19 cellular contexts compared by ENCODE assay signal in genomic region chr18:5524660-5525059, GRCh38. TPM values are rescaled to one million over a fixed set of nuclear protein-coding genes. Genes with fewer than 3 reads are reported as not detected.
DNase-seq lines count a peak whose midpoint lies in the region; ATAC-seq and TF ChIP-seq lines count a peak whose summit lies in the region.
"Had no signal": no experiment of that assay in that cellular context is flagged by ENCODE, and none has a peak within 500 bp of the region (broad histone marks: within the 10 kb centered on the region; RNA-seq: fewer than 3 reads in every experiment).

No MANE protein-coding gene starts in this region.

- no peaks in the 10 kb centered on the region for H3K9me3 ChIP-seq in H9 (ENCODE audit: control insufficient read depth, low read depth, low read length)
- H3K9me3 ChIP-seq in WERI-Rb-1 (ENCODE audit: severe bottlenecking), result no peaks in the 10 kb centered on the region
- H3K9me3 ChIP-seq: BE2C, Caco-2 had no signal

- H3K4ac ChIP-seq in H9 (ENCODE audit: low read depth, low read length), result no peak overlapping the region

- DNase-seq in G401 (ENCODE audit: low spot score) (peak; percentile 76), H9 (no peak), NCI-H524 treated with DMSO at 0.1 percent for 48 hours (lab: John Stamatoyannopoulos, UW) (peak; percentile 67), WERI-Rb-1 (peak; percentile 50), activated T-cell treated with anti-CD3 and anti-CD28 coated beads for 4 hours (no peak), NCI-H2081 (lab: John Stamatoyannopoulos, UW) (no peak)
- DNase-seq in activated CD4-positive, alpha-beta T cell treated with anti-CD3 and anti-CD28 coated beads for 4 hours, result no peak
- DNase-seq: ACHN; BE2C; Caco-2; CD4-positive, alpha-beta T cell; DMS79 treated with DMSO at 0.1 percent for 48 hours; HFFc6; IMR-90 had no signal

- no peak overlapping the region for H3K4me3 Mint-ChIP-seq in H9
- H3K4me3 Mint-ChIP-seq: CD4-positive, alpha-beta T cell; GM23338; HFFc6 had no signal

- WGBS in H9 (ENCODE audit: extremely low coverage, insufficient read length, low lambda C conversion rate), result no CpG with 5 or more reads among the region's 3 CpGs

- H2BK5ac ChIP-seq in H9 (ENCODE audit: insufficient read length, low read length), result no peak overlapping the region

- H3K14ac ChIP-seq in H9 (ENCODE audit: insufficient read depth, low read length), result no peak overlapping the region

- H3K4me3 ChIP-seq in WERI-Rb-1 (ENCODE audit: low read depth, low read length), result no peak overlapping the region
- H3K4me3 ChIP-seq: GM12878, GM23338, K562 had no signal

- H3K18ac ChIP-seq in H9 (ENCODE audit: insufficient read length, low read depth, low read length), result no peak overlapping the region

- H3K36me3 ChIP-seq in WERI-Rb-1, result no peaks in the 10 kb centered on the region
- H3K36me3 ChIP-seq: BE2C had no signal

- no peak overlapping the region for H2AFZ ChIP-seq in H9 (ENCODE audit: low read length)
- H2AFZ ChIP-seq: GM23338 had no signal

- TF ChIP-seq CTCF in H9 (conservative IDR thresholded peaks at IDR 0.05) (no peak), WERI-Rb-1 (IDR thresholded peaks at IDR 0.05; ENCODE audit: low read depth, low read length) (no peak)

- no peak overlapping the region for H3K4me2 ChIP-seq in H9 (ENCODE audit: insufficient read depth, insufficient read length, low read length)
- H3K4me2 ChIP-seq: GM23338 had no signal

- H3K27ac Mint-ChIP-seq in H9, result peak overlapping the region in 2 of 3 experiments; percentile 63 to 81; a peak in 3 of 7 replicates
- H3K27ac Mint-ChIP-seq: CD4-positive, alpha-beta T cell; GM23338; HFFc6 had no signal

- H2BK20ac ChIP-seq in H9 (ENCODE audit: low read depth, low read length, poor library complexity, severe bottlenecking), result no peak overlapping the region

- H2AK5ac ChIP-seq in H9 (ENCODE audit: insufficient read length, low read length), result no peak overlapping the region

- H3K27ac ChIP-seq in H9 (ENCODE audit: insufficient read length, low read depth, low read length) (no peak overlapping the region), WERI-Rb-1 (no peak overlapping the region; the same call in 1 of the 2 replicates)

- H3K79me1 ChIP-seq in H9 (ENCODE audit: insufficient read depth, low read depth, low read length, poor library complexity, severe bottlenecking), result no peaks in the 10 kb centered on the region

- no peaks in the 10 kb centered on the region for H3K36me3 Mint-ChIP-seq in H9 (ENCODE audit: insufficient read depth in 1 of 3, low read depth in 3 of 3)

- no peak for ATAC-seq in HG03095 (IDR thresholded peaks at IDR 0.05; ENCODE audit: unreplicated experiment)
- ATAC-seq: GM12878, GM23338, HCT116, K562 had no signal

- no peak overlapping the region for H2BK120ac ChIP-seq in H9 (ENCODE audit: low read depth, low read length, poor library complexity, severe bottlenecking)

- H3K23me2 ChIP-seq in H9 (ENCODE audit: insufficient read length, low read depth, low read length, poor library complexity, severe bottlenecking), result no peaks in the 10 kb centered on the region

- H3K4me1 ChIP-seq in H9 (ENCODE audit: insufficient read depth, low read length), result no peaks in the 10 kb centered on the region
- H3K4me1 ChIP-seq: BE2C had no signal

- H4K91ac ChIP-seq in H9 (ENCODE audit: insufficient read length, low read depth, low read length), result no peak overlapping the region

- no peaks in the 10 kb centered on the region for H4K20me1 ChIP-seq in H9 (ENCODE audit: control insufficient read depth, insufficient read depth, insufficient read length)

- no peak overlapping the region for H3T11ph ChIP-seq in H9 (ENCODE audit: low read length)

- H2BK15ac ChIP-seq in H9 (ENCODE audit: low read depth, low read length), result no peak overlapping the region

- H3K27me3 ChIP-seq in H9 (ENCODE audit: insufficient read depth, low read length) (no peaks in the 10 kb centered on the region), WERI-Rb-1 (ENCODE audit: insufficient read depth, low read depth, severe bottlenecking) (no peaks in the 10 kb centered on the region)
- H3K27me3 ChIP-seq: BE2C had no signal

- H4K8ac ChIP-seq in H9 (replicated peaks; ENCODE audit: insufficient read length, low read depth, low read length), result no peak overlapping the region

- no peaks in the 10 kb centered on the region for H3K79me2 ChIP-seq in H9 (ENCODE audit: insufficient read depth, low read length)

- no peak overlapping the region for H3K23ac ChIP-seq in H9 (ENCODE audit: insufficient read length, low read depth, low read length)

- H3K9me3 Mint-ChIP-seq in H9, result no peaks in the 10 kb centered on the region
- H3K9me3 Mint-ChIP-seq: CD4-positive, alpha-beta T cell; GM23338 had no signal

- no peak overlapping the region for H4K5ac ChIP-seq in H9 (ENCODE audit: insufficient read length, low read depth, low read length)

- in situ Hi-C loops in G401 (cut with HindIII; ENCODE audit: low sequenced_read_pairs), result no loop called here

- H2BK12ac ChIP-seq in H9 (ENCODE audit: insufficient read length, low read depth, low read length), result no peak overlapping the region

- peaks cover 6 to 17% of the 10 kb centered on the region in 2 experiments for H3K4me1 Mint-ChIP-seq in H9

- no peak overlapping the region for H3K9ac ChIP-seq in H9 (ENCODE audit: extremely low read depth, insufficient read length, low read length)

- H3K56ac ChIP-seq in H9 (ENCODE audit: insufficient read length, low read depth, low read length), result no peak overlapping the region

- no peaks in the 10 kb centered on the region; the same call in 1 of the 2 replicates for H3K27me3 Mint-ChIP-seq in H9 (ENCODE audit: low read depth)

RNA-seq across cellular contexts. Expression of gene EPB41L3, which starts 19.1 kb away (rescaled TPM):
- 0.07 TPM in 1 of 2 replicates, not detected in the other for total RNA-seq in G401 (2014; rRNA removed; shearing (Covaris generic))
- total RNA-seq in H9 (2021), result 14.3 and 16.1 TPM in 2 replicates

Comparison
In these comparisons a context has a peak if more than half of its experiments do, and no peak if none do; other contexts are left out.
1. DNase-seq: peak in G401 (single experiment), NCI-H524 treated with DMSO at 0.1 percent for 48 hours (single experiment) and WERI-Rb-1 (single experiment); none in H9 (single experiment), activated CD4-positive, alpha-beta T cell treated with anti-CD3 and anti-CD28 coated beads for 4 hours (0 of 2), activated T-cell treated with anti-CD3 and anti-CD28 coated beads for 4 hours (single experiment) and NCI-H2081 (0 of 2).
2. RNA of gene EPB41L3, which starts 19.1 kb away (total RNA-seq): 14.3 to 16.1 TPM in H9; 0.07 TPM in G401; every median in the first group is over 10 times any median in the second.